Comparison of ENCODE assay signal across 1 cellular context in the genomic region with DNA sequence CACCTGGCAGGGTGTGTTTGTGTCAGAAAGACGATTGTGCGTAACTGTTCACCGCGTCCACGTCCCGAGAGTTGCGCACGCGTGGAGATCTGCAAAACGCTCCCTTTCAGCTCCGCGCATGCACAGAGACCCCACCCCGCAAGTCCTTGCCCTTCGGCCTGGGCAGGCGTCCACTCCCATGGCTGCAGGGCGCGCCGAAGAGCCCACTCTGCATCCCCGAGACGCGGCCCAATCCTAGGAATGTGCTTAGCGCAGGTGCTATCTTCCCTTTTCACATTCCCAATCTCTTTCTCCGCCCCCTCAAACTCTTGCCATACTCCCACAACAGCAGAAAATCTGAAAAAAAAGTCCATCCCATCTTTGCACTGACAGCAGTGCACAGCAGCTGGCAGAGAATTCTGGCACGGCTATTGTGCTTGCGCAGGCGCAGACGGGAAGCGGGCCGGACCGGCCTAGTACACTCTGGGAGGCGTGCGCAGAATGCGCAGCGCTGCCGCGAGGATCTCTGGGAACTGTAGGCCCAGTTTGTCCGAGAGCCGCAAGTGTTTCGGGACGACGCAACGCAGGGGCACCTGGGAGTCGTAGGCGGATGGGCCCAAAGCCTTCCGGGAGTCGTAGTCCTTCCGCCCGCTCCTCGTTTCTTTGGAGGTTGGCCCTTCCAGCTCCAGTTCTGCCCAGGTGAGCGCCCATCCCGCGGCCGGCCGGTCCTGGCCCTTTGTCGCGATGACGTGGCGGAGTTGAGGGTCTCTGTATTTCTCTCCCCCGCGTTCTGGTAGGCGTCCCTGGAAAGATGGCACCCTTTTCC.
TF ChIP-seq lines count a peak whose summit lies in the region.

No MANE protein-coding gene starts in this region.

TF ChIP-seq in K562, 482 proteins besides CTCF, POLR2A, EP300 and RAD21 (continued from another document):
- TF ChIP-seq, protein P1, sequence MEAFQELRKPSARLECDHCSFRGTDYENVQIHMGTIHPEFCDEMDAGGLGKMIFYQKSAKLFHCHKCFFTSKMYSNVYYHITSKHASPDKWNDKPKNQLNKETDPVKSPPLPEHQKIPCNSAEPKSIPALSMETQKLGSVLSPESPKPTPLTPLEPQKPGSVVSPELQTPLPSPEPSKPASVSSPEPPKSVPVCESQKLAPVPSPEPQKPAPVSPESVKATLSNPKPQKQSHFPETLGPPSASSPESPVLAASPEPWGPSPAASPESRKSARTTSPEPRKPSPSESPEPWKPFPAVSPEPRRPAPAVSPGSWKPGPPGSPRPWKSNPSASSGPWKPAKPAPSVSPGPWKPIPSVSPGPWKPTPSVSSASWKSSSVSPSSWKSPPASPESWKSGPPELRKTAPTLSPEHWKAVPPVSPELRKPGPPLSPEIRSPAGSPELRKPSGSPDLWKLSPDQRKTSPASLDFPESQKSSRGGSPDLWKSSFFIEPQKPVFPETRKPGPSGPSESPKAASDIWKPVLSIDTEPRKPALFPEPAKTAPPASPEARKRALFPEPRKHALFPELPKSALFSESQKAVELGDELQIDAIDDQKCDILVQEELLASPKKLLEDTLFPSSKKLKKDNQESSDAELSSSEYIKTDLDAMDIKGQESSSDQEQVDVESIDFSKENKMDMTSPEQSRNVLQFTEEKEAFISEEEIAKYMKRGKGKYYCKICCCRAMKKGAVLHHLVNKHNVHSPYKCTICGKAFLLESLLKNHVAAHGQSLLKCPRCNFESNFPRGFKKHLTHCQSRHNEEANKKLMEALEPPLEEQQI (IDR thresholded peaks at IDR 0.05): no peak
- peak; percentile 73 for TF ChIP-seq POLR2B (IDR thresholded peaks at IDR 0.05; ENCODE audit: low read depth, partially characterized antibody)
- TF ChIP-seq ESRRA (IDR thresholded peaks at IDR 0.05; ENCODE audit: borderline replicate concordance, low read depth): peak; percentile 29; the same call in 1 of the 2 replicates
